Comparison of ENCODE assay signal across 26 cellular contexts in the genomic region with DNA sequence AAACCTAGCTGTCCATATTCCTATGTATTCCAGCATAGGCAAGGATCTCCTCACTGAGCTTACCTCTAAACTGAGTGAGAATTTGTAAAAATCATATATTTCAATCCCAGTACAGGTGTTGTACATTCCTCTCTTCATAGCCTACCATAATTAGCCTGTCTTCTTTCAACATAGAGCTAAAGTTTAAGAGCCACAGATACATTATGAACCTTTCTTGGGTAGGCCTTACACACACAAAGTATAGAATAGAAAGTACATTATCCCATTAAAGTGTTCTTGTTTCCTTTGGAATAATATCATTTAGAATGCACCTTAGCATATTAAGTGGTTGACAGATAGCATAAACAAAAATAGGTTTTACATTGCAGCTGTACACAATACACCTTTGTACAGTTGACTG.
"Had no signal": no experiment of that assay in that cellular context is flagged by ENCODE, and none has a peak within 500 bp of the region (broad histone marks: within the 10 kb centered on the region; RNA-seq: fewer than 3 reads in every experiment).

No MANE protein-coding gene starts in this region.

- H3K27ac ChIP-seq: left ventricle myocardium inferior, ovary, prostate gland, skin epidermis, stomach, testis, thyroid gland, transverse colon, upper lobe of left lung, vagina had no signal

- ATAC-seq: natural killer cell; right cardiac atrium; sciatic nerve; stimulated activated naive B cell treated with anti-CD40 and anti-IgM and Interleukin-4, amounts not matched to agents 10 μg/mL and 1 μg/mL and 100 μg/mL, for 72 hours; stimulated activated naive CD8-positive, alpha-beta T cell treated with anti-CD3 and anti-CD28 coated beads, Interleukin-15, Interleukin-2, amounts not matched to agents 100 U/mL and 50 U/mL, for 24 hours had no signal

- H3K9me3 Mint-ChIP-seq: mesothelial cell of epicardium; naive B cell; natural killer cell; nephron progenitor cell; stimulated activated naive B cell treated with anti-CD40 and anti-IgM and Interleukin-4, amounts not matched to agents 10 μg/mL and 1 μg/mL and 100 μg/mL, for 72 hours had no signal

- H3K36me3 ChIP-seq: left ventricle myocardium inferior, ovary, prostate gland, stomach, thyroid gland, transverse colon, upper lobe of left lung, vagina had no signal

- H3K4me3 ChIP-seq: left ventricle myocardium inferior, lung, ovary, prostate gland, skin epidermis, stomach, testis, thyroid gland, transverse colon, upper lobe of left lung, vagina had no signal

- H3K4me3 Mint-ChIP-seq: mesothelial cell of epicardium; naive B cell; natural killer cell; nephron progenitor cell; stimulated activated naive B cell treated with anti-CD40 and anti-IgM and Interleukin-4, amounts not matched to agents 10 μg/mL and 1 μg/mL and 100 μg/mL, for 72 hours had no signal

- H3K9me3 ChIP-seq: left ventricle myocardium inferior, ovary, prostate gland, stomach, testis, thyroid gland, transverse colon, upper lobe of left lung, vagina had no signal

- H3K4me1 ChIP-seq: left ventricle myocardium inferior, prostate gland, stomach, testis, thyroid gland, transverse colon, upper lobe of left lung, vagina had no signal

- H3K27me3 ChIP-seq: ovary, stomach, testis, thyroid gland, transverse colon, upper lobe of left lung, vagina had no signal

- H3K27ac Mint-ChIP-seq: mesothelial cell of epicardium; naive B cell; natural killer cell; nephron progenitor cell; stimulated activated naive B cell treated with anti-CD40 and anti-IgM and Interleukin-4, amounts not matched to agents 10 μg/mL and 1 μg/mL and 100 μg/mL, for 72 hours had no signal

- H3K36me3 Mint-ChIP-seq: mesothelial cell of epicardium; naive B cell; natural killer cell; stimulated activated naive B cell treated with anti-CD40 and anti-IgM and Interleukin-4, amounts not matched to agents 10 μg/mL and 1 μg/mL and 100 μg/mL, for 72 hours had no signal

- DNase-seq: islet precursor cell; left ventricle myocardium inferior; mesendoderm; naive B cell; natural killer cell; nephron progenitor cell; ovary; retina; right cardiac atrium; stimulated activated CD4-positive, alpha-beta T cell treated with anti-CD3 and anti-CD28 coated beads, Interleukin-12 subunit alpha, Interleukin-12 subunit beta, amount 100 ng/mL, for 4 hours; stimulated activated CD4-positive, alpha-beta T cell treated with anti-CD3 and anti-CD28 coated beads, Interleukin-15, amount 100 ng/mL, for 24 hours; stimulated activated CD4-positive, alpha-beta T cell treated with anti-CD3 and anti-CD28 coated beads, Interleukin-2, amount 100 ng/mL, for 24 hours; stimulated activated CD4-positive, alpha-beta T cell treated with anti-CD3 and anti-CD28 coated beads, Interleukin-4, amount 100 ng/mL, for 1 hour; stimulated activated naive B cell treated with anti-CD40 and anti-IgM and Interleukin-4, amounts not matched to agents 10 μg/mL and 1 μg/mL and 100 μg/mL, for 72 hours; stimulated activated naive CD8-positive, alpha-beta T cell treated with anti-CD3 and anti-CD28 coated beads, Interleukin-15, Interleukin-2, amounts not matched to agents 100 U/mL and 50 U/mL, for 24 hours; stomach; testis; thyroid gland; transverse colon; upper lobe of left lung had no signal
